In the genomic region with DNA sequence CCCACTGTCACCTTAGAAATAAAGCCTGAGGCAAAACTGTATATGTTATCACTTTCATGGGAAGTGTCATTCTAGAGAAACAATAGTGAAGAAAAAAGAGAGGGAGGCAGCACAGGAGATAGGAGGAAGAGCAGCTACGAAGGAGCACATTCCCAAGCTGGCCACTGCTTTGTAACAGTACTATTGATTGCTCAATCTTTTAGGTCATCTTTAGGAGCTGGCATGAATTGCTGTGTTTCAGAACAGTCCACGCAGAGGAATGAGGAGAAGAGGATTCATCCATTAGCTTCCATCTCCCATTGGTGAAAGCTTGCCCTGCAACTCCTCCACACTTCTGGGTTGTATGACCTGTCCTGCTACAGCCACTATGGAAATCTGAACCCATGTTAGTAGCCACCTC, we compare ENCODE assay signal across 28 cellular contexts.
DNase-seq lines count a peak whose midpoint lies in the region; ATAC-seq and TF ChIP-seq lines count a peak whose summit lies in the region.
"Had no signal": no experiment of that assay in that cellular context is flagged by ENCODE, and none has a peak within 500 bp of the region (broad histone marks: within the 10 kb centered on the region; RNA-seq: fewer than 3 reads in every experiment).

No MANE protein-coding gene starts in this region.

- ATAC-seq in IMR-90 (ENCODE audit: low read depth) (peak; percentile 40), omental fat pad (ENCODE audit: low FRiP score) (no peak)
- ATAC-seq: A549; activated CD4-positive, alpha-beta T cell treated with anti-CD3 and anti-CD28 coated beads for 36 hours; activated CD8-positive, alpha-beta T cell treated with anti-CD3 and anti-CD28 coated beads, Interleukin-2, amount 10 ng/mL, durations not matched to agents 7 days and 5 days; CD8-positive, alpha-beta T cell; naive thymus-derived CD8-positive, alpha-beta T cell; stimulated activated naive CD8-positive, alpha-beta T cell treated with anti-CD3 and anti-CD28 coated beads, Interleukin-15, Interleukin-2, amounts not matched to agents 100 U/mL and 50 U/mL, for 24 hours had no signal

- H4K8ac ChIP-seq in IMR-90 (ENCODE audit: low read depth in 2 of 2, low read length in 2 of 2), result peak overlapping the region in 1 of 2 experiments; percentile 23; a peak in 2 of 4 replicates

- no peak overlapping the region for H3K4me3 Mint-ChIP-seq in neural progenitor cell
- H3K4me3 Mint-ChIP-seq: activated CD4-positive, alpha-beta T cell treated with anti-CD3 and anti-CD28 coated beads for 36 hours; activated CD8-positive, alpha-beta T cell treated with anti-CD3 and anti-CD28 coated beads, Interleukin-2, amount 10 ng/mL, durations not matched to agents 7 days and 5 days; B cell; CD8-positive, alpha-beta T cell; naive thymus-derived CD8-positive, alpha-beta T cell had no signal

- no peaks in the 10 kb centered on the region for H4K20me1 ChIP-seq in IMR-90 (ENCODE audit: insufficient read depth, low read length)
- H4K20me1 ChIP-seq in neural progenitor cell (ENCODE audit: low read depth), result no peaks in the 10 kb centered on the region

- no peaks in the 10 kb centered on the region for H3K27me3 ChIP-seq in IMR-90 (ENCODE audit: control insufficient read depth, insufficient read depth, low read length)
- H3K27me3 ChIP-seq in neural progenitor cell, result no peaks in the 10 kb centered on the region
- H3K27me3 ChIP-seq in transverse colon, result no peaks in the 10 kb centered on the region
- H3K27me3 ChIP-seq: breast epithelium, ovary had no signal

- H3K9ac ChIP-seq in IMR-90 (ENCODE audit: low read depth, low read length), result no peak overlapping the region
- H3K9ac ChIP-seq in neural progenitor cell, result no peak overlapping the region

- no peak for TF ChIP-seq EP300 in transverse colon (IDR thresholded peaks at IDR 0.05; ENCODE audit: low read depth)

- H3K9me1 ChIP-seq in IMR-90 (ENCODE audit: insufficient read depth, low read length), result peaks cover 7% of the 10 kb centered on the region

- no peaks in the 10 kb centered on the region for H3K9me3 Mint-ChIP-seq in neural progenitor cell

- TF ChIP-seq POLR2A in IMR-90 (IDR thresholded peaks at IDR 0.05; ENCODE audit: low read depth, low read length) (no peak), transverse colon (IDR thresholded peaks at IDR 0.05) (no peak)

- no peak for TF ChIP-seq CTCF in IMR-90 (conservative IDR thresholded peaks at IDR 0.05; ENCODE audit: low read depth, low read length)
- no peak for TF ChIP-seq CTCF in fibroblast of mammary gland (conservative IDR thresholded peaks at IDR 0.05; ENCODE audit: control insufficient read depth, insufficient read depth, low read depth, low read length)
- no peak for TF ChIP-seq CTCF in neural progenitor cell (IDR thresholded peaks at IDR 0.05)
- no peak for TF ChIP-seq CTCF in omental fat pad (IDR thresholded peaks at IDR 0.05)
- no peak for TF ChIP-seq CTCF in transverse colon (IDR thresholded peaks at IDR 0.05)

- WGBS in IMR-90 (ENCODE audit: extremely low coverage in 2 of 2, insufficient read length in 1 of 2), 2 experiments, result no CpG with 5 or more reads among the region's 2 CpGs
- WGBS in transverse colon (ENCODE audit: low coverage in 1 of 2), 2 donors, result 65% methylated on average over 2 of the region's 2 CpGs; no CpG with 5 or more reads in 1 of the 2 donors

- CTCF ChIA-PET in IMR-90 (lab: Yijun Ruan, JAX), result no interaction called here

- H3K18ac ChIP-seq in IMR-90 (ENCODE audit: low read depth, low read length), result peak overlapping the region; percentile 87

- peak overlapping the region; percentile 2; the same call in 1 of the 2 replicates for H3K27ac ChIP-seq in IMR-90 (ENCODE audit: insufficient read depth, low read length)
- no peak overlapping the region for H3K27ac ChIP-seq in neural progenitor cell
- H3K27ac ChIP-seq in transverse colon, result no peak overlapping the region
- H3K27ac ChIP-seq: A549, breast epithelium, ovary, PC-9 had no signal

- H3K36me3 ChIP-seq in IMR-90 (ENCODE audit: control insufficient read depth, insufficient read depth, low read length) (no peaks in the 10 kb centered on the region), neural progenitor cell (no peaks in the 10 kb centered on the region), transverse colon (no peaks in the 10 kb centered on the region)
- H3K36me3 ChIP-seq: breast epithelium, ovary had no signal

- H2BK5ac ChIP-seq in IMR-90 (ENCODE audit: low read depth, low read length, poor library complexity, severe bottlenecking), result peak overlapping the region; percentile 23

- no peak overlapping the region for H3K4me3 ChIP-seq in IMR-90 (ENCODE audit: insufficient read depth, low read depth, low read length)
- H3K4me3 ChIP-seq in fibroblast of mammary gland (ENCODE audit: control insufficient read depth, low read depth, low read length), result no peak overlapping the region
- H3K4me3 ChIP-seq in neural progenitor cell, result no peak overlapping the region
- no peak overlapping the region for H3K4me3 ChIP-seq in transverse colon
- H3K4me3 ChIP-seq: A549, breast epithelium, ovary, PC-9 had no signal

- no peak overlapping the region for H2AFZ ChIP-seq in IMR-90 (replicated peaks; ENCODE audit: low read length, poor library complexity)
- H2AFZ ChIP-seq in neural progenitor cell (replicated peaks), result no peak overlapping the region
- H2AFZ ChIP-seq: PC-9 had no signal

- no peak for TF ChIP-seq RAD21 in IMR-90 (IDR thresholded peaks at IDR 0.05; ENCODE audit: low read length)

- BruUV-seq in IMR-90 (replicated peaks; lab: Mats Ljungman, UMichigan), result no TSS peak

- H3F3A ChIP-seq in neural progenitor cell (ENCODE audit: low read depth), result no peaks in the 10 kb centered on the region

- peaks cover 23% of the 10 kb centered on the region for H3K4me1 ChIP-seq in IMR-90 (ENCODE audit: control insufficient read depth, insufficient read depth, low read length)
- H3K4me1 ChIP-seq in neural progenitor cell, result peaks cover 14% of the 10 kb centered on the region
- peaks cover 0 to 6% (median 0%) of the 10 kb centered on the region in 4 donors for H3K4me1 ChIP-seq in transverse colon
- H3K4me1 ChIP-seq: A549, breast epithelium had no signal

- H3K79me2 ChIP-seq in neural progenitor cell (ENCODE audit: low read depth), result no peaks in the 10 kb centered on the region

- peak overlapping the region; percentile 63; the same call in 2 of the 3 replicates for H2BK15ac ChIP-seq in IMR-90 (ENCODE audit: low read depth, low read length)

- POLR2A ChIA-PET in IMR-90 (lab: Charles Lee; ENCODE audit: unreplicated experiment), result interaction anchor here (0.6 kb wide), 1 partner anchor 218 kb away, joined by 3 read pairs; no protein-coding TSS in a partner anchor

- no peak overlapping the region for H3K56ac ChIP-seq in IMR-90 (ENCODE audit: extremely low read depth, insufficient read depth, low read length)

- intact Hi-C loops in IMR-90 (cut with micrococcal nuclease) (no loop called here), transverse colon (cut with DNase I; ENCODE audit: low total_unique reads) (no loop called here)

- H3K23ac ChIP-seq in IMR-90 (ENCODE audit: low read depth, low read length), result no peak overlapping the region

- peak overlapping the region; percentile 17 for H3K27ac Mint-ChIP-seq in neural progenitor cell
- H3K27ac Mint-ChIP-seq: activated CD4-positive, alpha-beta T cell treated with anti-CD3 and anti-CD28 coated beads for 36 hours; activated CD8-positive, alpha-beta T cell treated with anti-CD3 and anti-CD28 coated beads, Interleukin-2, amount 10 ng/mL, durations not matched to agents 7 days and 5 days; activated T-helper 2 cell treated with anti-CD3 and anti-CD28 coated beads, Interferon-gamma antibody, Interleukin-2, Interleukin-4, amounts not matched to agents 10 μg/mL and 5 μg/mL and 100 μg/mL, durations not matched to agents 14 hours and 24 hours and 36 hours; B cell; CD8-positive, alpha-beta T cell; naive thymus-derived CD8-positive, alpha-beta T cell had no signal

- no peaks in the 10 kb centered on the region for H3K79me1 ChIP-seq in IMR-90 (ENCODE audit: low read depth in 1 of 2, low read length in 2 of 2)

- dilution Hi-C loops in IMR-90 (cut with HindIII; ENCODE audit: low sequenced_read_pairs, unreplicated experiment), result no loop called here

- H2AK9ac ChIP-seq in IMR-90 (replicated peaks; ENCODE audit: low read depth, low read length, poor library complexity), result no peak overlapping the region

- H2BK120ac ChIP-seq in IMR-90 (ENCODE audit: low read depth, low read length), result peak overlapping the region; percentile 57

- DNase-seq in AG08395 (ENCODE audit: low spot score) (peak; percentile 66), IMR-90 (no peak), fibroblast of mammary gland (ENCODE audit: low read depth) (peak; percentile 81), neural progenitor cell (ENCODE audit: low spot score) (no peak), omental fat pad (ENCODE audit: low spot score) (no peak), transverse colon (no peak), SKM-1 (lab: John Stamatoyannopoulos, UW; ENCODE audit: unreplicated experiment) (no peak)
- no peak for DNase-seq in stimulated activated CD4-positive, alpha-beta T cell treated with anti-CD3 and anti-CD28 coated beads, Interleukin-4, amount 100 ng/mL, for 1 hour
- DNase-seq: activated CD4-positive, alpha-beta T cell treated with anti-CD3 and anti-CD28 coated beads for 36 hours; activated CD8-positive, alpha-beta T cell treated with anti-CD3 and anti-CD28 coated beads, Interleukin-2, amount 10 ng/mL, durations not matched to agents 7 days and 5 days; activated naive CD4-positive, alpha-beta T cell treated with anti-CD3 and anti-CD28 coated beads, Interleukin-2, amount 50 U/mL, for 16 hours; CD8-positive, alpha-beta T cell; Kasumi-1; MV-4-11; naive thymus-derived CD8-positive, alpha-beta T cell; NCI-H1436; NCI-H2081; NCI-H2227 treated with DMSO at 0.1 percent for 48 hours; NCI-H526; NK-92 treated with Interleukin-12 subunit alpha and Interleukin-12 subunit beta, amount 100 ng/mL, for 24 hours; ovary; PC-9; stimulated activated CD4-positive, alpha-beta T cell treated with anti-CD3 and anti-CD28 coated beads, Interleukin-1b, Interleukin-23, amount 100 ng/mL, for 48 hours; stimulated activated naive CD8-positive, alpha-beta T cell treated with anti-CD3 and anti-CD28 coated beads, Interleukin-15, Interleukin-2, amounts not matched to agents 100 U/mL and 50 U/mL, for 24 hours had no signal

- H4K91ac ChIP-seq in IMR-90 (ENCODE audit: insufficient read depth, low read depth, low read length), result peak overlapping the region; percentile 78

- in situ Hi-C loops in IMR-90 (cut with MboI; ENCODE audit: low sequenced_read_pairs) (no loop called here), transverse colon (cut with MboI; ENCODE audit: low pct_ligation_motif_present in 1 of 4, low pct_unique_long_range_greater_than_20kb in 1 of 4, low sequenced_read_pairs in 3 of 4) (loop anchor here (25.0 kb wide), 2 partner anchors 662 to 812 kb away; no protein-coding TSS in a partner anchor)

- no peaks in the 10 kb centered on the region for H3K36me3 Mint-ChIP-seq in neural progenitor cell
- H3K36me3 Mint-ChIP-seq: CD8-positive, alpha-beta T cell had no signal

- peak overlapping the region; percentile 86 for H4K5ac ChIP-seq in IMR-90 (ENCODE audit: low read depth, low read length)

- no peaks in the 10 kb centered on the region for H3K9me3 ChIP-seq in IMR-90 (ENCODE audit: control insufficient read depth, insufficient read depth, low read length)
- H3K9me3 ChIP-seq in neural progenitor cell (ENCODE audit: low read depth), result no peaks in the 10 kb centered on the region
- no peaks in the 10 kb centered on the region for H3K9me3 ChIP-seq in transverse colon
- H3K9me3 ChIP-seq: A549, breast epithelium, ovary had no signal

- peak overlapping the region; percentile 27; the same call in 1 of the 2 replicates for H3K14ac ChIP-seq in IMR-90 (replicated peaks; ENCODE audit: low read depth, low read length)

- H2AK5ac ChIP-seq in IMR-90 (ENCODE audit: low read depth, low read length), result peak overlapping the region; percentile 13

- no peak overlapping the region for H3K4me2 ChIP-seq in IMR-90 (ENCODE audit: low read depth, low read length)
- H3K4me2 ChIP-seq in neural progenitor cell, result peak overlapping the region; percentile 4
- H3K4me2 ChIP-seq: A549, PC-9 had no signal

- peak overlapping the region; percentile 52; the same call in 1 of the 2 replicates for H2BK20ac ChIP-seq in IMR-90 (ENCODE audit: low read depth, low read length)

- no peaks in the 10 kb centered on the region for H3K27me3 Mint-ChIP-seq in neural progenitor cell (ENCODE audit: insufficient read depth, low read depth)
- H3K27me3 Mint-ChIP-seq: activated CD4-positive, alpha-beta T cell treated with anti-CD3 and anti-CD28 coated beads for 36 hours; B cell had no signal

- H3K4me1 Mint-ChIP-seq in neural progenitor cell, result peaks cover 2% of the 10 kb centered on the region
- H3K4me1 Mint-ChIP-seq: activated CD4-positive, alpha-beta T cell treated with anti-CD3 and anti-CD28 coated beads for 36 hours; B cell; naive thymus-derived CD8-positive, alpha-beta T cell had no signal

- H3K4ac ChIP-seq in IMR-90 (ENCODE audit: low read depth, low read length), result peak overlapping the region; percentile 10

Comparison
In these comparisons a context has a peak if more than half of its experiments do, and no peak if none do; other contexts are left out.
1. DNase-seq: peak in AG08395 (single experiment) and fibroblast of mammary gland (single experiment); none in IMR-90 (single experiment), neural progenitor cell (single experiment), omental fat pad (single experiment), transverse colon (single experiment), stimulated activated CD4-positive, alpha-beta T cell treated with anti-CD3 and anti-CD28 coated beads, Interleukin-4, amount 100 ng/mL, for 1 hour (single experiment) and SKM-1 (single experiment).